In the genomic region with DNA sequence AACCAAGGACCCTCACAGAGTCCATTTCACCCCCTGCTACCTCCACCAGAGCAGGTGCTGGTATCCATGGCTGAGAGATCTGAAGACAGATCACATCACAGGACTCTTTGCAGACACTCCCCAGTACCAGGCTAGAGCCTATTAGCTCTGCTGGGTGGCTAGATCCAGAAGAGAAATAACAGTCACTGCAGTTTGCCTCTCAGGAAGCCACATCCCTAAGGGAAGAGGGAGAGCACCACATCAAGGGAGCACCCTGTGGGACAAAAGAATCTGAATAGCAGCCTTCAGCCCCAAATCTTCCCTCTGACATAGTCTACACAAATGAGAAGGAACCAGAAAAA, we compare ENCODE assay signal across 3 cellular contexts. TPM values are rescaled to one million over a fixed set of nuclear protein-coding genes. Genes with fewer than 3 reads are reported as not detected.
"Had no signal": no experiment of that assay in that cellular context is flagged by ENCODE, and none has a peak within 500 bp of the region (broad histone marks: within the 10 kb centered on the region; RNA-seq: fewer than 3 reads in every experiment).

No MANE protein-coding gene starts in this region.

RNA-seq across cellular contexts. Expression of a gene that starts 37.5 kb away (rescaled TPM):
- total RNA-seq: glomerular endothelial cell; kidney epithelial cell; naive thymus-derived CD4-positive, alpha-beta T cell had no signal
- polyA plus RNA-seq: naive thymus-derived CD4-positive, alpha-beta T cell had no signal
